11 cellular contexts compared by ENCODE assay signal in the genomic region with DNA sequence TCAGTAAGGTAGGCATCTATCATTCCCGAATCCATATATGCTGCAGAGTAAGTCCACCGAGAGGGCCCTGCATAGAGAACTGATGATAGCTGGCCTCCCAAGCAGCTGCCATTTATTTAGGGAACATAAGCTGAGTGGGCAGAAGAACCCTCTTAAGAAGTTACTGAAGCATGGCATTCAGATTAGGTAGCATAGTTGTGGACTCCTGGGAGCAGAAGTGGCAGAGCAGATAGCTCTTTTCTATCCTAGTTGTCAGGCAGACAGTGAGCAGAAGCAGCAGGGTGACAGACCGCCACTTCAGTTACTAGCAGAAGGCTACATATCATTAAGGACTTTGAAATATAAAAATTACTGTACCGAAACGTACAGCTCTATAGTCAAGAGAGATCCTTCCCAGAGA.
"Had no signal": no experiment of that assay in that cellular context is flagged by ENCODE, and none has a peak within 500 bp of the region (broad histone marks: within the 10 kb centered on the region; RNA-seq: fewer than 3 reads in every experiment).

No MANE protein-coding gene starts in this region.

- H3K4me1 Mint-ChIP-seq: activated naive CD4-positive, alpha-beta T cell treated with anti-CD3 and anti-CD28 coated beads, Interleukin-2, amount 50 U/mL, for 24 hours; brain; neural crest cell had no signal

- H3K4me3 Mint-ChIP-seq: activated naive CD4-positive, alpha-beta T cell treated with anti-CD3 and anti-CD28 coated beads, Interleukin-2, amount 50 U/mL, for 24 hours; brain; effector memory CD8-positive, alpha-beta T cell; neural crest cell had no signal

- H3K27me3 Mint-ChIP-seq: activated naive CD4-positive, alpha-beta T cell treated with anti-CD3 and anti-CD28 coated beads, Interleukin-2, amount 50 U/mL, for 24 hours; brain; effector memory CD8-positive, alpha-beta T cell had no signal

- ATAC-seq: effector memory CD8-positive, alpha-beta T cell; gastroesophageal sphincter had no signal

- H3K36me3 Mint-ChIP-seq: activated naive CD4-positive, alpha-beta T cell treated with anti-CD3 and anti-CD28 coated beads, Interleukin-2, amount 50 U/mL, for 24 hours; brain had no signal

- H3K27ac Mint-ChIP-seq: activated naive CD4-positive, alpha-beta T cell treated with anti-CD3 and anti-CD28 coated beads, Interleukin-2, amount 50 U/mL, for 24 hours; brain; effector memory CD8-positive, alpha-beta T cell had no signal

- DNase-seq: activated T-cell treated with anti-CD3 and anti-CD28 coated beads, Interleukin-2, amount 50 U/mL, for 1 hour; effector memory CD8-positive, alpha-beta T cell; ovary; stimulated activated CD4-positive, alpha-beta T cell treated with anti-CD3 and anti-CD28 coated beads, Interleukin-12 subunit alpha, Interleukin-12 subunit beta, amount 100 ng/mL, for 4 hours; stimulated activated naive CD4-positive, alpha-beta T cell; substantia nigra; trophoblast cell had no signal

- H3K9me3 Mint-ChIP-seq: activated naive CD4-positive, alpha-beta T cell treated with anti-CD3 and anti-CD28 coated beads, Interleukin-2, amount 50 U/mL, for 24 hours had no signal
